ENCODE assay signal across 10 cellular contexts in genomic region chr7:43586251-43586900, GRCh38. TPM values are rescaled to one million over a fixed set of nuclear protein-coding genes. Genes with fewer than 3 reads are reported as not detected.
A peak's percentile ranks its signal among the peaks of the same experiment; 100 is the strongest.
DNase-seq lines count a peak whose midpoint lies in the region; ATAC-seq, FAIRE-seq and TF ChIP-seq lines count a peak whose summit lies in the region.
"Had no signal": no experiment of that assay in that cellular context is flagged by ENCODE, and none has a peak within 500 bp of the region (broad histone marks: within the 10 kb centered on the region; RNA-seq: fewer than 3 reads in every experiment).

No MANE protein-coding gene starts in this region.

- peak overlapping the region; percentile 87 for H3K4me2 ChIP-seq in hepatocyte

- H3K9me3 ChIP-seq in hepatocyte (ENCODE audit: low read depth) (no peaks in the 10 kb centered on the region), testis (no peaks in the 10 kb centered on the region)

- in situ Hi-C loops in ACHN (cut with HindIII; ENCODE audit: low pct_ligation_motif_present, low pct_unique_long_range_greater_than_20kb, low sequenced_read_pairs), result loop anchor here (25.0 kb wide), 2 partner anchors 126 to 251 kb away; no protein-coding TSS in a partner anchor

- TF ChIP-seq CTCF in activated B cell treated with CpG ODN at 0.5 μM for 24 hours (IDR thresholded peaks at IDR 0.05) (no peak), hepatocyte (IDR thresholded peaks at IDR 0.05; ENCODE audit: poor library complexity) (no peak), testis (IDR thresholded peaks at IDR 0.05) (no peak)

- no peaks in the 10 kb centered on the region for H3K9me3 Mint-ChIP-seq in activated B cell treated with CpG ODN at 0.5 μM for 24 hours

- peaks cover 73% of the 10 kb centered on the region for H3K4me1 Mint-ChIP-seq in activated B cell treated with CpG ODN at 0.5 μM for 24 hours

- H3K36me3 ChIP-seq in hepatocyte (replicated peaks; ENCODE audit: insufficient read depth, low read depth) (no peaks in the 10 kb centered on the region), testis (ENCODE audit: low read depth, missing control alignments) (no peaks in the 10 kb centered on the region)

- H3K27me3 ChIP-seq in hepatocyte (no peaks in the 10 kb centered on the region), testis (no peaks in the 10 kb centered on the region)

- H3K36me3 Mint-ChIP-seq in activated B cell treated with CpG ODN at 0.5 μM for 24 hours (ENCODE audit: low read depth), result peaks cover 22% of the 10 kb centered on the region

- 77% methylated on average over 4 of the region's 4 CpGs for WGBS in hepatocyte (ENCODE audit: low lambda C conversion rate, missing lambda C conversion rate)
- 44 to 51% methylated on average over 4 of the region's 4 CpGs for WGBS in testis, 2 donors

- no peaks in the 10 kb centered on the region for H3K9me2 ChIP-seq in hepatocyte (replicated peaks; ENCODE audit: insufficient read depth)

- no peak overlapping the region for H2AFZ ChIP-seq in hepatocyte

- ATAC-seq in activated B cell treated with CpG ODN at 0.5 μM for 24 hours (ENCODE audit: low read depth), result no peak
- ATAC-seq in esophagus mucosa, result no peak
- ATAC-seq in HG02588 (IDR thresholded peaks at IDR 0.05; ENCODE audit: unreplicated experiment), result no peak

- CTCF ChIA-PET in activated B cell treated with CpG ODN at 0.5 μM for 24 hours (lab: Charles Lee), result interaction anchor here (0.7 to 11.2 kb wide), 6 partner anchors 19 to 113 kb away, joined by 3 to 648 read pairs (median 4); no protein-coding TSS in a partner anchor

- H3K4me3 Mint-ChIP-seq in activated B cell treated with CpG ODN at 0.5 μM for 24 hours, result peak overlapping the region; percentile 92

- H3K4me1 ChIP-seq in hepatocyte (ENCODE audit: insufficient read depth) (peaks cover 18% of the 10 kb centered on the region), testis (peaks cover 7% of the 10 kb centered on the region)

- intact Hi-C loops in activated B cell treated with CpG ODN at 0.5 μM for 24 hours (cut with micrococcal nuclease), result loop anchor here (5.0 kb wide), 1 partner anchor 1704 kb away; no protein-coding TSS in a partner anchor
- intact Hi-C loops in testis (cut with DNase I; ENCODE audit: low total_unique reads), result no loop called here

- no peak for TF ChIP-seq POLR2A in testis (IDR thresholded peaks at IDR 0.05)

- H3K4me3 ChIP-seq in hepatocyte (no peak overlapping the region), testis (no peak overlapping the region)

- H3K27ac Mint-ChIP-seq in activated B cell treated with CpG ODN at 0.5 μM for 24 hours, result peak overlapping the region; percentile 97

- POLR2A ChIA-PET in activated B cell treated with CpG ODN at 0.5 μM for 24 hours (lab: Charles Lee), result interaction anchor here (0.6 to 7.9 kb wide), 11 partner anchors 20 to 971 kb away, joined by 3 to 342 read pairs (median 4); partner anchors contain the start of gene UBE2D4

- peak; percentile 11 for FAIRE-seq in GM19239 (lab: Jason Lieb, UNC)

- H3K27ac ChIP-seq in hepatocyte (no peak overlapping the region), testis (no peak overlapping the region)

- DNase-seq in ACHN, result peak; percentile 62
- DNase-seq in GM19239 (ENCODE audit: insufficient read length, low spot score), result no peak
- no peak for DNase-seq in activated B cell treated with CpG ODN at 0.5 μM for 24 hours
- no peak for DNase-seq in hepatocyte (ENCODE audit: low spot score)
- no peak for DNase-seq in testis
- DNase-seq in NOMO-1 (lab: John Stamatoyannopoulos, UW; ENCODE audit: unreplicated experiment in 2 of 2), result no peak
- DNase-seq: activated CD8-positive, alpha-beta memory T cell treated with anti-CD3 and anti-CD28 coated beads, Interleukin-2, amount 50 U/mL, for 48 hours; NCI-H82 had no signal

- no peaks in the 10 kb centered on the region for H3K27me3 Mint-ChIP-seq in activated B cell treated with CpG ODN at 0.5 μM for 24 hours

- H3K79me2 ChIP-seq in hepatocyte, result peaks cover 73% of the 10 kb centered on the region

- peaks cover 23% of the 10 kb centered on the region for H4K20me1 ChIP-seq in hepatocyte (ENCODE audit: insufficient read depth, poor library complexity, severe bottlenecking)

RNA-seq across cellular contexts. Expression of gene STK17A, which starts 3.5 kb away (rescaled TPM):
- total RNA-seq in activated B cell treated with CpG ODN at 0.5 μM for 24 hours (67.1 and 68.6 TPM in 2 replicates), hepatocyte (21.6 and 23.6 TPM in 2 replicates), testis (10 to 100 TPM; 14.8 to 18.8 TPM), esophagus mucosa (14.4 TPM)
- polyA plus RNA-seq in hepatocyte (19.0 and 21.1 TPM in 2 replicates), testis (ENCODE audit: insufficient read depth, low read depth, low replicate concordance) (43.2 TPM)
